ENCODE assay signal across 20 cellular contexts in genomic region chr2:233449921-233450853, GRCh38.
DNase-seq lines count a peak whose midpoint lies in the region; ATAC-seq and TF ChIP-seq lines count a peak whose summit lies in the region.
"Had no signal": no experiment of that assay in that cellular context is flagged by ENCODE, and none has a peak within 500 bp of the region (broad histone marks: within the 10 kb centered on the region; RNA-seq: fewer than 3 reads in every experiment).

No MANE protein-coding gene starts in this region.

- no peak overlapping the region for H3K4me3 ChIP-seq in RWPE2 (ENCODE audit: severe bottlenecking)
- no peak overlapping the region for H3K4me3 ChIP-seq in suprapubic skin
- H3K4me3 ChIP-seq: colonic mucosa, esophagus squamous epithelium, gastroesophageal sphincter, pancreas, testis had no signal

- peaks cover 68% of the 10 kb centered on the region for H3K36me3 ChIP-seq in RWPE2 (ENCODE audit: low read depth)
- peaks cover 70% of the 10 kb centered on the region for H3K36me3 ChIP-seq in suprapubic skin

- intact Hi-C loops in Right ventricle myocardium superior (cut with DNase I): no loop called here
- intact Hi-C loops in Right ventricle myocardium inferior (cut with DNase I): no loop called here

- WGBS in suprapubic skin: 94% methylated on average over 23 of the region's 33 CpGs

- no peaks in the 10 kb centered on the region for H3K27me3 ChIP-seq in RWPE2 (ENCODE audit: insufficient read depth, poor library complexity, severe bottlenecking)
- no peaks in the 10 kb centered on the region for H3K27me3 ChIP-seq in suprapubic skin
- H3K27me3 ChIP-seq: colonic mucosa, esophagus squamous epithelium, gastroesophageal sphincter, pancreas, testis had no signal

- H3K27ac ChIP-seq in RWPE2 (ENCODE audit: poor library complexity, severe bottlenecking) (no peak overlapping the region), suprapubic skin (no peak overlapping the region)
- H3K27ac ChIP-seq: colonic mucosa, esophagus squamous epithelium, gastroesophageal sphincter, pancreas, testis had no signal

- no peak for TF ChIP-seq POLR2A in suprapubic skin (IDR thresholded peaks at IDR 0.05)

- no peaks in the 10 kb centered on the region for H3K4me1 ChIP-seq in RWPE2 (ENCODE audit: insufficient read depth, poor library complexity, severe bottlenecking)
- no peaks in the 10 kb centered on the region for H3K4me1 ChIP-seq in suprapubic skin
- H3K4me1 ChIP-seq: colonic mucosa, pancreas had no signal

- DNase-seq in Right ventricle myocardium superior: peak; percentile 26
- DNase-seq in Right ventricle myocardium inferior (ENCODE audit: missing footprints): no peak
- peak; percentile 41 for DNase-seq in RWPE2 (ENCODE audit: low spot score)
- DNase-seq in myocyte (ENCODE audit: low read depth): peak; percentile 73
- peak; percentile 44 to 67 for DNase-seq in suprapubic skin (ENCODE audit: low spot score in 2 of 2)
- no peak for DNase-seq in SHP77 treated with DMSO at 0.1 percent for 48 hours (lab: John Stamatoyannopoulos, UW)
- DNase-seq in NCI-H2029 treated with DMSO at 0.1 percent for 48 hours (lab: John Stamatoyannopoulos, UW): no peak
- DNase-seq: activated CD4-positive, alpha-beta T cell treated with anti-CD3 and anti-CD28 coated beads for 36 hours; CD8-positive, alpha-beta T cell; colonic mucosa; DMS153; effector memory CD8-positive, alpha-beta T cell; esophagus squamous epithelium; GDM1; NCI-H774; T-helper 1 cell; testis had no signal

- TF ChIP-seq CTCF in RWPE2 (IDR thresholded peaks at IDR 0.05; ENCODE audit: poor library complexity, severe bottlenecking): no peak
- no peak for TF ChIP-seq CTCF in suprapubic skin (IDR thresholded peaks at IDR 0.05)

- no peak for ATAC-seq in Right ventricle myocardium superior (ENCODE audit: poor library complexity)
- ATAC-seq in Right ventricle myocardium inferior: no peak
- ATAC-seq in RWPE2 (ENCODE audit: low read depth): no peak
- ATAC-seq in HG03135 (IDR thresholded peaks at IDR 0.05; ENCODE audit: unreplicated experiment): no peak
- ATAC-seq: activated CD4-positive, alpha-beta T cell treated with anti-CD3 and anti-CD28 coated beads for 36 hours; CD8-positive, alpha-beta T cell; effector memory CD8-positive, alpha-beta T cell had no signal

- no peaks in the 10 kb centered on the region for H3K9me3 ChIP-seq in RWPE2 (ENCODE audit: severe bottlenecking)
- H3K9me3 ChIP-seq in suprapubic skin: no peaks in the 10 kb centered on the region
- H3K9me3 ChIP-seq: colonic mucosa, esophagus squamous epithelium, gastroesophageal sphincter, pancreas, testis had no signal

- TF ChIP-seq EP300 in suprapubic skin (IDR thresholded peaks at IDR 0.05): no peak

Comparison
In these comparisons a context has a peak if more than half of its experiments do, and no peak if none do; other contexts are left out.
1. DNase-seq: peak in Right ventricle myocardium superior (single experiment), RWPE2 (single experiment), myocyte (single experiment) and suprapubic skin (2 of 2); none in Right ventricle myocardium inferior (single experiment), SHP77 treated with DMSO at 0.1 percent for 48 hours (single experiment) and NCI-H2029 treated with DMSO at 0.1 percent for 48 hours (single experiment).